ENCODE assay signal across 18 cellular contexts in genomic region chr2:54435827-54436226, GRCh38. TPM values are rescaled to one million over a fixed set of nuclear protein-coding genes. Genes with fewer than 3 reads are reported as not detected.
DNase-seq lines count a peak whose midpoint lies in the region; ATAC-seq and TF ChIP-seq lines count a peak whose summit lies in the region.
"Had no signal": no experiment of that assay in that cellular context is flagged by ENCODE, and none has a peak within 500 bp of the region (broad histone marks: within the 10 kb centered on the region; RNA-seq: fewer than 3 reads in every experiment).

No MANE protein-coding gene starts in this region.

- H3K27me3 Mint-ChIP-seq in mesothelial cell of epicardium (ENCODE audit: low read depth) = no peaks in the 10 kb centered on the region

- no peaks in the 10 kb centered on the region for H3K36me3 Mint-ChIP-seq in mesothelial cell of epicardium

- H3K4me3 ChIP-seq in right cardiac atrium (ENCODE audit: low read length) (no peak overlapping the region), upper lobe of right lung (no peak overlapping the region)
- H3K4me3 ChIP-seq: PC-9 had no signal

- intact Hi-C loops in Right ventricle myocardium superior (cut with DNase I) = no loop called here
- intact Hi-C loops in right cardiac atrium (cut with DNase I) = no loop called here
- intact Hi-C loops in upper lobe of right lung (cut with DNase I) = no loop called here

- H3K36me3 ChIP-seq in upper lobe of right lung = no peaks in the 10 kb centered on the region
- H3K36me3 ChIP-seq: BE2C had no signal

- no peaks in the 10 kb centered on the region for H3K9me3 Mint-ChIP-seq in mesothelial cell of epicardium

- DNase-seq in Right ventricle myocardium superior (no peak), right cardiac atrium (no peak), mesothelial cell of epicardium (ENCODE audit: low spot score in 2 of 2, unreplicated experiment in 2 of 2) (no peak), upper lobe of right lung (no peak), GM10266 (ENCODE audit: extremely low spot score) (no peak), NCI-H1105 treated with DMSO at 0.1 percent for 48 hours (lab: John Stamatoyannopoulos, UW) (no peak)
- DNase-seq: BE2C, EL, GF-D8, Kasumi-1, NCI-H1436, NCI-H187 treated with DMSO at 0.1 percent for 48 hours, NCI-H2227 treated with DMSO at 0.1 percent for 48 hours, NCI-H510A, PC-9, RPMI8226, SIG-M5 had no signal

- H3K27me3 ChIP-seq in right cardiac atrium (ENCODE audit: control insufficient read depth, insufficient read depth) (no peaks in the 10 kb centered on the region), upper lobe of right lung (no peaks in the 10 kb centered on the region)
- H3K27me3 ChIP-seq: BE2C had no signal

- peaks cover 28% of the 10 kb centered on the region for H3K4me1 Mint-ChIP-seq in mesothelial cell of epicardium

- peak overlapping the region; percentile 81 for H3K27ac Mint-ChIP-seq in mesothelial cell of epicardium

- ATAC-seq in Right ventricle myocardium superior (ENCODE audit: poor library complexity) (peak; percentile 28), right cardiac atrium (peak in 1 of 2 donors; percentile 28), upper lobe of right lung (no peak), HG03439 (IDR thresholded peaks at IDR 0.05; ENCODE audit: unreplicated experiment) (no peak)

- no peaks in the 10 kb centered on the region for H3K9me3 ChIP-seq in right cardiac atrium (ENCODE audit: control insufficient read depth, low read length)
- no peaks in the 10 kb centered on the region for H3K9me3 ChIP-seq in upper lobe of right lung
- H3K9me3 ChIP-seq: BE2C had no signal

- H3K4me3 Mint-ChIP-seq in mesothelial cell of epicardium = no peak overlapping the region

- no peak for TF ChIP-seq CTCF in mesothelial cell of epicardium (IDR thresholded peaks at IDR 0.05; ENCODE audit: unreplicated experiment)
- no peak for TF ChIP-seq CTCF in upper lobe of right lung (IDR thresholded peaks at IDR 0.05)
- no peak for TF ChIP-seq CTCF in GM10266 (IDR thresholded peaks at IDR 0.05; ENCODE audit: control insufficient read depth, insufficient read depth, low read depth, missing control alignments)

- H3K27ac ChIP-seq in right cardiac atrium (ENCODE audit: low read length) = peak overlapping the region; percentile 41
- H3K27ac ChIP-seq in upper lobe of right lung = peak overlapping the region; percentile 92
- H3K27ac ChIP-seq: PC-9 had no signal

- 38% methylated on average over 5 of the region's 5 CpGs for WGBS in right cardiac atrium

- H3K4me1 ChIP-seq in right cardiac atrium (ENCODE audit: control insufficient read depth, insufficient read depth, low read length) = peaks cover 20% of the 10 kb centered on the region
- peaks cover 47% of the 10 kb centered on the region for H3K4me1 ChIP-seq in upper lobe of right lung
- H3K4me1 ChIP-seq: BE2C had no signal

RNA-seq across cellular contexts. Expression of gene SPTBN1, which starts 20.3 kb away (rescaled TPM):
- total RNA-seq in Right ventricle myocardium superior (391 TPM), right cardiac atrium (100 to 1,000 TPM; 304 to 348 (median 336) TPM), mesothelial cell of epicardium (265 to 281 TPM (median 271 TPM) in 3 replicates), upper lobe of right lung (813 TPM)
- 141 TPM for polyA plus RNA-seq in right cardiac atrium
